ENCODE assay signal across 35 cellular contexts in the genomic region with DNA sequence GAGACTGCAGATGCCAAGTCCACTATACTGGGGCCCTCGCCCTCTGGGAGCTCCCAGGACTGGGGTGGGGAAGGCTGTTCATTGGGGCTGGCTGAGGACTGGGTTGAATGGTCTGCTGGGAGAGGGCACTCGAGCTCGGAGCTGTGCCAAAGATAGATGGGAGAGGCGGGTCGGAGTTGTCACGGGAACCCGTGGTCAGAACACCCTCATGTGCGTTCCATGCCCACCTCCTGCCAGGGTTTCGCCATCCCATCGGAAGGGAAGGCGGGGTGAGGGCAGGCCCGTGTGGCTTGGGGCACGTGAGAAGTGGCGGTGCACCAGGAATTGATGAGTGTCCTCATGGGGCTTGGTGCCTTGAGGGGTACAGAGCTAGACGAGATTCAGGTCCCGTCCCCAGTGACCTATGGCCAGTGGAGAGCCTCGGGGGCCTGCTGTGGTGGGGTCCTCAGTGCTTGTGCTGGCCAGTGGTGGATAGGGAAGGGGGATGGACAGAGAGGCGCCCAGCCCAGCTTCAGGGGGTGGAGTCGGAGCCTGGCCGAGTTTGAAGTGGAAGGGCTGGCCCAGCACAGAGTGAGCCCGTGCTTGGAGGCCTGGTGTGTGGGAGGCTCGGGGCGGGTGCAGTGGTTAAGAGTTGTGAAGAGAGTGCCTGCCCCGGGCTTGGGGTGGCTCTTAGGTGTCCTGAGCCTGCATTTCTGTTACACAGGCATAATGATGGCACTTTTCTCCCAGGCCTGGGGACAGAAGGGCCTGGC. TPM values are rescaled to one million over a fixed set of nuclear protein-coding genes. Genes with fewer than 3 reads are reported as not detected.
DNase-seq lines count a peak whose midpoint lies in the region; ATAC-seq, FAIRE-seq and TF ChIP-seq lines count a peak whose summit lies in the region.
"Had no signal": no experiment of that assay in that cellular context is flagged by ENCODE, and none has a peak within 500 bp of the region (broad histone marks: within the 10 kb centered on the region; RNA-seq: fewer than 3 reads in every experiment).

No MANE protein-coding gene starts in this region.

- H3K9ac ChIP-seq in H1 (replicated peaks in 1 of 4; ENCODE audit: extremely low read depth in 1 of 4, low read depth in 3 of 4, low read length in 3 of 4) = no peak overlapping the region

- no peak for TF ChIP-seq POLR2A in H1 (IDR thresholded peaks at IDR 0.05; ENCODE audit: control extremely low read depth in 1 of 2, low read depth in 2 of 2, low read length in 2 of 2)

- H3K56ac ChIP-seq in H1 (replicated peaks; ENCODE audit: insufficient read length, low read depth, low read length) = no peak overlapping the region

- H3K9me3 Mint-ChIP-seq in nephron progenitor cell = no peaks in the 10 kb centered on the region
- H3K9me3 Mint-ChIP-seq: activated naive CD8-positive, alpha-beta T cell treated with anti-CD3 and anti-CD28 coated beads, Interleukin-2, amount 10 ng/mL, durations not matched to agents 7 days and 5 days; activated T-cell treated with anti-CD3 and anti-CD28 coated beads, Interleukin-2, amount 50 U/mL, for 24 hours; dendritic cell treated with granulocyte-macrophage colony-stimulating factor and Interleukin-4, amounts not matched to agents 40 ng/mL and 50 ng/mL, for 4 days; endodermal cell; immature natural killer cell; natural killer cell treated with Interleukin-12 subunit alpha and Interleukin-12 subunit beta and Interleukin-15 and Interleukin-18, amount 100 ng/mL, for 72 hours had no signal

- no peak overlapping the region for H3K4me3 Mint-ChIP-seq in nephron progenitor cell
- H3K4me3 Mint-ChIP-seq: activated naive CD8-positive, alpha-beta T cell treated with anti-CD3 and anti-CD28 coated beads, Interleukin-2, amount 10 ng/mL, durations not matched to agents 7 days and 5 days; activated T-cell treated with anti-CD3 and anti-CD28 coated beads, Interleukin-2, amount 50 U/mL, for 24 hours; dendritic cell treated with granulocyte-macrophage colony-stimulating factor and Interleukin-4, amounts not matched to agents 40 ng/mL and 50 ng/mL, for 4 days; endodermal cell; immature natural killer cell; natural killer cell treated with Interleukin-12 subunit alpha and Interleukin-12 subunit beta and Interleukin-15 and Interleukin-18, amount 100 ng/mL, for 72 hours had no signal

- H2AK5ac ChIP-seq in H1 (ENCODE audit: low read depth, low read length) = no peak overlapping the region

- H3K4me1 Mint-ChIP-seq in nephron progenitor cell = peaks cover 43% of the 10 kb centered on the region
- H3K4me1 Mint-ChIP-seq: endodermal cell had no signal

- H3K4me2 ChIP-seq in H1 (ENCODE audit: insufficient read depth in 1 of 2, low read depth in 2 of 2, low read length in 2 of 2) = no peak overlapping the region

- TF ChIP-seq CTCF in H1 (IDR thresholded peaks at IDR 0.05; ENCODE audit: control extremely low read depth in 1 of 3, insufficient read depth in 1 of 3, low read depth in 1 of 3, low read length in 3 of 3) = no peak
- no peak for TF ChIP-seq CTCF in nephron progenitor cell (IDR thresholded peaks at IDR 0.05)

- no peak overlapping the region for H2AFZ ChIP-seq in H1 (ENCODE audit: low read length)

- no peaks in the 10 kb centered on the region for H3K27me3 ChIP-seq in right cardiac atrium (ENCODE audit: control insufficient read depth, insufficient read depth)
- H3K27me3 ChIP-seq in H1 (replicated peaks in 1 of 4; ENCODE audit: control insufficient read depth in 3 of 4, extremely low read depth in 1 of 4, insufficient read depth in 3 of 4, low read length in 3 of 4) = no peaks in the 10 kb centered on the region; a peak in 1 of 7 replicates
- H3K27me3 ChIP-seq: pancreas, right atrium auricular region, spleen had no signal

- H3K27ac ChIP-seq in right cardiac atrium (ENCODE audit: low read length) = no peak overlapping the region
- H3K27ac ChIP-seq in H1 (ENCODE audit: low read depth, low read length) = 0 out of 2 replicates have a peak overlapping the region, but pooled peaks have one; percentile 16
- H3K27ac ChIP-seq: HL-60, pancreas, right atrium auricular region, spleen had no signal

- no peak for FAIRE-seq in H1 (lab: Jason Lieb, UNC)
- no peak for FAIRE-seq in RCC 7860 (lab: Jason Lieb, UNC)
- FAIRE-seq: A204.1, astrocyte, frontal cortex, GM12892, pancreas, urothelium cell line had no signal

- no peaks in the 10 kb centered on the region for H3K36me3 ChIP-seq in H1 (ENCODE audit: control insufficient read depth in 2 of 4, insufficient read depth in 4 of 4, low read length in 3 of 4)
- H3K36me3 ChIP-seq: right atrium auricular region had no signal

- no peak overlapping the region for H4K91ac ChIP-seq in H1 (replicated peaks; ENCODE audit: insufficient read length, low read length)

- intact Hi-C loops in right cardiac atrium (cut with DNase I) (loop anchor here in 1 of 4 donors (10.0 kb wide), 1 partner anchor 49 kb away; a partner anchor contains a TSS), cardiac septum (cut with DNase I) (no loop called here)

- H2BK15ac ChIP-seq in H1 (ENCODE audit: low read length) = no peak overlapping the region

- ATAC-seq in right cardiac atrium (no peak), HG03097 (IDR thresholded peaks at IDR 0.05; ENCODE audit: low FRiP score, unreplicated experiment) (no peak)
- ATAC-seq: esophagus mucosa; left colon; natural killer cell treated with Interleukin-12 subunit alpha and Interleukin-12 subunit beta and Interleukin-15 and Interleukin-18, amount 100 ng/mL, for 72 hours; pancreas had no signal

- H3K9me3 ChIP-seq in right cardiac atrium (ENCODE audit: control insufficient read depth, low read length) = no peaks in the 10 kb centered on the region
- H3K9me3 ChIP-seq in H1 (ENCODE audit: insufficient read depth in 2 of 2, low read depth in 1 of 2, low read length in 1 of 2) = no peaks in the 10 kb centered on the region
- H3K9me3 ChIP-seq: pancreas, right atrium auricular region, spleen had no signal

- peaks cover 7% of the 10 kb centered on the region; the same call in 1 of the 2 replicates for H3K23me2 ChIP-seq in H1 (ENCODE audit: low read depth, low read length)

- no peak overlapping the region for H2BK5ac ChIP-seq in H1 (ENCODE audit: low read depth, low read length)

- peaks cover 4% of the 10 kb centered on the region for H3K36me3 Mint-ChIP-seq in nephron progenitor cell (ENCODE audit: low read depth)
- H3K36me3 Mint-ChIP-seq: activated naive CD8-positive, alpha-beta T cell treated with anti-CD3 and anti-CD28 coated beads, Interleukin-2, amount 10 ng/mL, durations not matched to agents 7 days and 5 days; immature natural killer cell; natural killer cell treated with Interleukin-12 subunit alpha and Interleukin-12 subunit beta and Interleukin-15 and Interleukin-18, amount 100 ng/mL, for 72 hours had no signal

- CTCF ChIA-PET in H1 (lab: Charles Lee; ENCODE audit: partially characterized antibody) = interaction anchor here (0.6 to 3.2 kb wide), 19 partner anchors 8 to 237 kb away, joined by 3 to 25 read pairs (median 4); a partner anchor contains a TSS

- H2BK120ac ChIP-seq in H1 (replicated peaks; ENCODE audit: low read depth, low read length) = no peak overlapping the region

- POLR2A ChIA-PET in H1 (lab: Charles Lee; ENCODE audit: partially characterized antibody) = interaction anchor here (1.5 to 1.8 kb wide), 5 partner anchors 9 to 115 kb away, joined by 3 to 5 read pairs (median 4); a partner anchor contains a TSS

- peaks cover 9% of the 10 kb centered on the region for H3K79me1 ChIP-seq in H1 (ENCODE audit: low read depth, low read length)

- H2BK20ac ChIP-seq in H1 (ENCODE audit: low read length) = no peak overlapping the region

- no peak overlapping the region for H4K5ac ChIP-seq in H1 (ENCODE audit: insufficient read length, low read depth, low read length)

- peaks cover 0 to 12% of the 10 kb centered on the region in 2 experiments for H4K20me1 ChIP-seq in H1 (replicated peaks in 1 of 2; ENCODE audit: control insufficient read depth in 1 of 2, insufficient read depth in 2 of 2, low read length in 2 of 2)

- H3K27me3 Mint-ChIP-seq in nephron progenitor cell (ENCODE audit: low read depth, poor library complexity) = peaks cover 3% of the 10 kb centered on the region
- H3K27me3 Mint-ChIP-seq: activated T-cell treated with anti-CD3 and anti-CD28 coated beads, Interleukin-2, amount 50 U/mL, for 24 hours; natural killer cell treated with Interleukin-12 subunit alpha and Interleukin-12 subunit beta and Interleukin-15 and Interleukin-18, amount 100 ng/mL, for 72 hours had no signal

- H3K27ac Mint-ChIP-seq in nephron progenitor cell = peak overlapping the region; percentile 45
- H3K27ac Mint-ChIP-seq: activated naive CD8-positive, alpha-beta T cell treated with anti-CD3 and anti-CD28 coated beads, Interleukin-2, amount 10 ng/mL, durations not matched to agents 7 days and 5 days; activated T-cell treated with anti-CD3 and anti-CD28 coated beads, Interleukin-2, amount 50 U/mL, for 24 hours; dendritic cell treated with granulocyte-macrophage colony-stimulating factor and Interleukin-4, amounts not matched to agents 40 ng/mL and 50 ng/mL, for 4 days; endodermal cell; natural killer cell treated with Interleukin-12 subunit alpha and Interleukin-12 subunit beta and Interleukin-15 and Interleukin-18, amount 100 ng/mL, for 72 hours had no signal

- no peak overlapping the region for H4K8ac ChIP-seq in H1 (ENCODE audit: extremely low read depth, insufficient read depth, low read length)

- DNase-seq in right cardiac atrium = peak in 2 of 3 donors; percentile 71 to 73
- no peak for DNase-seq in cardiac septum (ENCODE audit: low spot score)
- DNase-seq in H1 (ENCODE audit: low read depth in 1 of 2, low spot score in 2 of 2) = no peak
- DNase-seq in nephron progenitor cell = no peak
- DNase-seq in RCC 7860 (ENCODE audit: low spot score) = no peak
- DNase-seq in NK-92 (lab: John Stamatoyannopoulos, UW; ENCODE audit: unreplicated experiment) = no peak
- DNase-seq in stimulated activated CD4-positive, alpha-beta T cell treated with anti-CD3 and anti-CD28 coated beads, Interleukin-1b, Interleukin-23, amount 100 ng/mL, for 48 hours = no peak
- DNase-seq: activated CD4-positive, alpha-beta T cell treated with anti-CD3 and anti-CD28 coated beads for 4 hours; activated gamma-delta T cell; activated naive CD8-positive, alpha-beta T cell treated with anti-CD3 and anti-CD28 coated beads, Interleukin-2, amount 10 ng/mL, durations not matched to agents 7 days and 5 days; activated T-cell treated with anti-CD3 and anti-CD28 coated beads, Interleukin-2, amount 50 U/mL, for 24 hours; central memory CD4-positive, alpha-beta T cell; hypothalamus; immature natural killer cell; Kasumi-1; left colon; NCI-H1092; NCI-H187; spleen; stimulated activated CD4-positive, alpha-beta T cell treated with anti-CD3 and anti-CD28 coated beads, Interleukin-4, amount 100 ng/mL, for 1 hour; T-helper 1 cell had no signal

- H3K4me3 ChIP-seq in right cardiac atrium (ENCODE audit: low read length) (no peak overlapping the region), H1 (ENCODE audit: extremely low read depth in 1 of 4, insufficient read depth in 2 of 4, low read depth in 3 of 4, low read length in 4 of 4) (no peak overlapping the region)
- H3K4me3 ChIP-seq: pancreas, right atrium auricular region, spleen had no signal

- H3K4me1 ChIP-seq in right cardiac atrium (ENCODE audit: control insufficient read depth, insufficient read depth, low read length) (peaks cover 3% of the 10 kb centered on the region), H1 (replicated peaks in 1 of 4; ENCODE audit: control insufficient read depth in 3 of 4, insufficient read depth in 4 of 4, low read length in 3 of 4) (peaks cover 2 to 11% (median 9%) of the 10 kb centered on the region in 4 experiments)

- no peak for TF ChIP-seq EP300 in H1 (IDR thresholded peaks at IDR 0.05; ENCODE audit: borderline replicate concordance in 1 of 2, low read depth in 2 of 2, low read length in 2 of 2)

- H3K23ac ChIP-seq in H1 (ENCODE audit: insufficient read length) = no peak overlapping the region

- H3K14ac ChIP-seq in H1 (ENCODE audit: insufficient read length) = no peak overlapping the region

- no peak for TF ChIP-seq RAD21 in H1 (IDR thresholded peaks at IDR 0.05 in 1 of 2, conservative IDR thresholded peaks at IDR 0.05 in 1 of 2; ENCODE audit: low read depth in 2 of 2, low read length in 2 of 2)

- peaks cover 0 to 13% of the 10 kb centered on the region in 2 experiments; a peak in 2 of 4 replicates for H3K79me2 ChIP-seq in H1 (ENCODE audit: control insufficient read depth in 1 of 2, insufficient read depth in 2 of 2, low read length in 2 of 2)

- H3K4ac ChIP-seq in H1 (replicated peaks; ENCODE audit: insufficient read length, low read depth, low read length) = no peak overlapping the region

- WGBS in right cardiac atrium = 77% methylated on average over 24 of the region's 24 CpGs
- WGBS in H1 (ENCODE audit: extremely low coverage in 1 of 2, insufficient coverage in 1 of 2, insufficient read length in 1 of 2, insufficient replicate concordance in 2 of 2, low coverage in 1 of 2, low lambda C conversion rate in 2 of 2, missing lambda C conversion rate in 1 of 2), 2 experiments = 92% methylated on average over 23 of the region's 24 CpGs; no CpG with 5 or more reads in 1 of the 2 experiments

- no peak overlapping the region for H2BK12ac ChIP-seq in H1 (ENCODE audit: low read depth, low read length)

- H3K18ac ChIP-seq in H1 (ENCODE audit: extremely low read depth, low read length) = no peak overlapping the region

RNA-seq across cellular contexts. Expression of a gene that starts 4.3 kb away (rescaled TPM):
- total RNA-seq in right cardiac atrium (10 to 100 TPM; 10.8 to 13.9 (median 13.8) TPM), cardiac septum (15.0 TPM)
- polyA plus RNA-seq in right cardiac atrium (12.8 TPM), H1 (2011; rRNA removed) (15.5 and 23.6 TPM in 2 replicates)
- 13.3 and 13.4 TPM in 2 replicates for total RNA-seq in H1 (2021; fragmentation: NEBNext Ultra II Directional; extraction: Animal tissue kit (Norgen Biotek cat#: 25700))
- polyA plus RNA-seq in H1 (2011; cell fraction: cytosol; rRNA removed) = 18.6 TPM
- polyA plus RNA-seq in H1 (2011; cell fraction: nucleus; rRNA removed) = 36.2 TPM
- polyA plus RNA-seq in H1 (2012, experiment 1 of 2) = 8.1 to 19.8 TPM (median 16.8 TPM) in 4 replicates
- polyA plus RNA-seq in H1 (2012, experiment 2 of 2) = 11.4 TPM
- polyA plus RNA-seq in H1 (2013, experiment 1 of 2) = 6.8 TPM
- polyA plus RNA-seq in H1 (2013, experiment 2 of 2) = 7.3 TPM
- 15.2 and 20.4 TPM in 2 replicates for polyA minus RNA-seq in H1 (2011; rRNA and poly(A)+ RNA removed)
- polyA minus RNA-seq in H1 (2011; cell fraction: cytosol; rRNA and poly(A)+ RNA removed) = 12.6 TPM
- polyA minus RNA-seq in H1 (2011; cell fraction: nucleus; rRNA and poly(A)+ RNA removed) = 33.3 TPM

RNA-seq across cellular contexts. Expression of a gene that starts 14.9 kb away (rescaled TPM):
- total RNA-seq in right cardiac atrium = 1 to 10 TPM; 1.7 to 4.0 (median 3.6) TPM
- 3.7 TPM for polyA plus RNA-seq in right cardiac atrium
- total RNA-seq in cardiac septum = 3.6 TPM
- 16.6 and 17.9 TPM in 2 replicates for total RNA-seq in H1 (2021; fragmentation: NEBNext Ultra II Directional; extraction: Animal tissue kit (Norgen Biotek cat#: 25700))
- 17.8 and 18.6 TPM in 2 replicates for polyA plus RNA-seq in H1 (2011; rRNA removed)
- 16.9 TPM for polyA plus RNA-seq in H1 (2011; cell fraction: cytosol; rRNA removed)
- polyA plus RNA-seq in H1 (2011; cell fraction: nucleus; rRNA removed) = 22.9 TPM
- polyA plus RNA-seq in H1 (2012, experiment 1 of 2) = 9.1 to 15.8 TPM (median 14.0 TPM) in 4 replicates
- 13.7 TPM for polyA plus RNA-seq in H1 (2012, experiment 2 of 2)
- 21.9 TPM for polyA plus RNA-seq in H1 (2013, experiment 1 of 2)
- polyA plus RNA-seq in H1 (2013, experiment 2 of 2) = 21.5 TPM
- 8.2 and 10.5 TPM in 2 replicates for polyA minus RNA-seq in H1 (2011; rRNA and poly(A)+ RNA removed)
- 13.1 TPM for polyA minus RNA-seq in H1 (2011; cell fraction: cytosol; rRNA and poly(A)+ RNA removed)
- polyA minus RNA-seq in H1 (2011; cell fraction: nucleus; rRNA and poly(A)+ RNA removed) = 23.1 TPM

RNA-seq across cellular contexts. Expression of a gene that starts 41.9 kb away (rescaled TPM):
- total RNA-seq in right cardiac atrium (1 to 10 TPM; 2.1 to 4.1 (median 3.5) TPM), cardiac septum (3.3 TPM)
- polyA plus RNA-seq in right cardiac atrium (4.6 TPM), H1 (2011; rRNA removed) (4.4 and 6.6 TPM in 2 replicates)
- total RNA-seq in H1 (2021; fragmentation: NEBNext Ultra II Directional; extraction: Animal tissue kit (Norgen Biotek cat#: 25700)) = 5.1 and 5.8 TPM in 2 replicates
- 7.0 TPM for polyA plus RNA-seq in H1 (2011; cell fraction: cytosol; rRNA removed)
- 44.8 TPM for polyA plus RNA-seq in H1 (2011; cell fraction: nucleus; rRNA removed)
- polyA plus RNA-seq in H1 (2012, experiment 1 of 2) = 6.3 to 11.9 TPM (median 9.7 TPM) in 4 replicates
- 3.8 TPM for polyA plus RNA-seq in H1 (2012, experiment 2 of 2)
- 2.4 TPM for polyA plus RNA-seq in H1 (2013, experiment 1 of 2)
- 2.8 TPM for polyA plus RNA-seq in H1 (2013, experiment 2 of 2)
- polyA minus RNA-seq in H1 (2011; rRNA and poly(A)+ RNA removed) = 1.5 and 2.2 TPM in 2 replicates
- polyA minus RNA-seq in H1 (2011; cell fraction: cytosol; rRNA and poly(A)+ RNA removed) = 2.0 TPM
- 5.4 TPM for polyA minus RNA-seq in H1 (2011; cell fraction: nucleus; rRNA and poly(A)+ RNA removed)
- total RNA-seq: RPMI7951 had no signal

RNA-seq across cellular contexts. Expression of a gene that starts 46.2 kb away (rescaled TPM):
- 10 to 100 TPM; 11.9 to 16.3 (median 15.0) TPM for total RNA-seq in right cardiac atrium
- 10.5 TPM for polyA plus RNA-seq in right cardiac atrium
- 12.2 TPM for total RNA-seq in cardiac septum
- total RNA-seq in H1 (2021; fragmentation: NEBNext Ultra II Directional; extraction: Animal tissue kit (Norgen Biotek cat#: 25700)) = 37.7 and 38.3 TPM in 2 replicates
- polyA plus RNA-seq in H1 (2011; rRNA removed) = 19.1 and 27.2 TPM in 2 replicates
- 32.0 TPM for polyA plus RNA-seq in H1 (2011; cell fraction: cytosol; rRNA removed)
- polyA plus RNA-seq in H1 (2011; cell fraction: nucleus; rRNA removed) = 25.6 TPM
- 29.8 to 38.9 TPM (median 35.9 TPM) in 4 replicates for polyA plus RNA-seq in H1 (2012, experiment 1 of 2)
- polyA plus RNA-seq in H1 (2012, experiment 2 of 2) = 16.3 TPM
- 33.0 TPM for polyA plus RNA-seq in H1 (2013, experiment 1 of 2)
- polyA plus RNA-seq in H1 (2013, experiment 2 of 2) = 32.0 TPM
- polyA minus RNA-seq in H1 (2011; rRNA and poly(A)+ RNA removed) = 16.0 and 19.0 TPM in 2 replicates
- 18.6 TPM for polyA minus RNA-seq in H1 (2011; cell fraction: cytosol; rRNA and poly(A)+ RNA removed)
- 12.3 TPM for polyA minus RNA-seq in H1 (2011; cell fraction: nucleus; rRNA and poly(A)+ RNA removed)

Comparison
In these comparisons a context has a peak if more than half of its experiments do, and no peak if none do; other contexts are left out.
1. DNase-seq: peak in right cardiac atrium (2 of 3); none in cardiac septum (single experiment), H1 (0 of 2), nephron progenitor cell (single experiment), RCC 7860 (single experiment), NK-92 (single experiment) and stimulated activated CD4-positive, alpha-beta T cell treated with anti-CD3 and anti-CD28 coated beads, Interleukin-1b, Interleukin-23, amount 100 ng/mL, for 48 hours (single experiment).